21 cellular contexts compared by ENCODE assay signal in genomic region chr7:92042056-92042737, GRCh38.
A peak's percentile ranks its signal among the peaks of the same experiment; 100 is the strongest.
DNase-seq lines count a peak whose midpoint lies in the region; ATAC-seq and TF ChIP-seq lines count a peak whose summit lies in the region.
"Had no signal": no experiment of that assay in that cellular context is flagged by ENCODE, and none has a peak within 500 bp of the region (broad histone marks: within the 10 kb centered on the region; RNA-seq: fewer than 3 reads in every experiment).

No MANE protein-coding gene starts in this region.

- intact Hi-C loops in cardiac septum (cut with DNase I) (loop anchor here (10.0 kb wide), 1 partner anchor 97 kb away; the partner anchor contains the start of gene AKAP9), colonic mucosa (cut with DNase I) (no loop called here), mucosa of descending colon (cut with DNase I, micrococcal nuclease) (no loop called here)
- intact Hi-C loops in activated CD4-positive, alpha-beta T cell treated with anti-CD3 and anti-CD28 coated beads, Interleukin-2, amount 10 ng/mL, durations not matched to agents 24 days and 14 days (cut with micrococcal nuclease): no loop called here

- no peaks in the 10 kb centered on the region for H3K27me3 ChIP-seq in cardiac muscle cell
- H3K27me3 ChIP-seq in colonic mucosa: no peaks in the 10 kb centered on the region
- H3K27me3 ChIP-seq: Peyer's patch, tibial artery had no signal

- TF ChIP-seq CTCF in cardiac muscle cell (IDR thresholded peaks at IDR 0.05; ENCODE audit: low read depth, low read length) (no peak), colonic mucosa (IDR thresholded peaks at IDR 0.05) (no peak), mucosa of descending colon (IDR thresholded peaks at IDR 0.05) (no peak)

- H3K9me3 Mint-ChIP-seq in activated CD4-positive, alpha-beta T cell treated with anti-CD3 and anti-CD28 coated beads, Interleukin-2, amount 10 ng/mL, durations not matched to agents 24 days and 14 days: no peaks in the 10 kb centered on the region
- H3K9me3 Mint-ChIP-seq in activated naive CD8-positive, alpha-beta T cell treated with anti-CD3 and anti-CD28 coated beads for 36 hours: no peaks in the 10 kb centered on the region
- H3K9me3 Mint-ChIP-seq: activated naive CD4-positive, alpha-beta T cell treated with anti-CD3 and anti-CD28 coated beads, Interleukin-2, amount 50 U/mL, for 72 hours; T-helper 2 cell treated with Interferon-gamma antibody and Interleukin-4, amounts not matched to agents 5 μg/mL and 100 μg/mL, for 36 hours had no signal

- peaks cover 41% of the 10 kb centered on the region for H3K36me3 ChIP-seq in cardiac muscle cell
- no peaks in the 10 kb centered on the region for H3K36me3 ChIP-seq in colonic mucosa
- H3K36me3 ChIP-seq in mucosa of descending colon (ENCODE audit: low read depth): no peaks in the 10 kb centered on the region

- peak overlapping the region; percentile 87 for H3K27ac ChIP-seq in cardiac muscle cell
- H3K27ac ChIP-seq in colonic mucosa: peak overlapping the region; percentile 58

- no peaks in the 10 kb centered on the region for H3K27me3 Mint-ChIP-seq in activated CD4-positive, alpha-beta T cell treated with anti-CD3 and anti-CD28 coated beads, Interleukin-2, amount 10 ng/mL, durations not matched to agents 24 days and 14 days
- H3K27me3 Mint-ChIP-seq in activated naive CD8-positive, alpha-beta T cell treated with anti-CD3 and anti-CD28 coated beads for 36 hours: no peaks in the 10 kb centered on the region

- H3K36me3 Mint-ChIP-seq in activated CD4-positive, alpha-beta T cell treated with anti-CD3 and anti-CD28 coated beads, Interleukin-2, amount 10 ng/mL, durations not matched to agents 24 days and 14 days (ENCODE audit: low read depth): peaks cover 26% of the 10 kb centered on the region
- H3K36me3 Mint-ChIP-seq in activated naive CD8-positive, alpha-beta T cell treated with anti-CD3 and anti-CD28 coated beads for 36 hours: peaks cover 1% of the 10 kb centered on the region
- H3K36me3 Mint-ChIP-seq: activated naive CD4-positive, alpha-beta T cell treated with anti-CD3 and anti-CD28 coated beads, Interleukin-2, amount 50 U/mL, for 72 hours had no signal

- ATAC-seq in mucosa of descending colon: peak; percentile 98
- ATAC-seq in GM21528 (IDR thresholded peaks at IDR 0.05; ENCODE audit: low FRiP score, unreplicated experiment): no peak
- ATAC-seq: activated naive CD4-positive, alpha-beta T cell treated with anti-CD3 and anti-CD28 coated beads, Interleukin-2, amount 50 U/mL, for 72 hours had no signal

- H3K4me1 Mint-ChIP-seq in activated CD4-positive, alpha-beta T cell treated with anti-CD3 and anti-CD28 coated beads, Interleukin-2, amount 10 ng/mL, durations not matched to agents 24 days and 14 days: no peaks in the 10 kb centered on the region
- H3K4me1 Mint-ChIP-seq in activated naive CD8-positive, alpha-beta T cell treated with anti-CD3 and anti-CD28 coated beads for 36 hours: no peaks in the 10 kb centered on the region

- H3K4me1 ChIP-seq in cardiac muscle cell (ENCODE audit: low read depth) (peaks cover 47% of the 10 kb centered on the region), colonic mucosa (no peaks in the 10 kb centered on the region), mucosa of descending colon (ENCODE audit: low read depth) (no peaks in the 10 kb centered on the region)
- H3K4me1 ChIP-seq: HAP-1, Peyer's patch had no signal

- H3K27ac Mint-ChIP-seq in activated CD4-positive, alpha-beta T cell treated with anti-CD3 and anti-CD28 coated beads, Interleukin-2, amount 10 ng/mL, durations not matched to agents 24 days and 14 days: no peak overlapping the region
- H3K27ac Mint-ChIP-seq in activated naive CD8-positive, alpha-beta T cell treated with anti-CD3 and anti-CD28 coated beads for 36 hours: no peak overlapping the region
- H3K27ac Mint-ChIP-seq: activated naive CD4-positive, alpha-beta T cell treated with anti-CD3 and anti-CD28 coated beads, Interleukin-2, amount 50 U/mL, for 72 hours; T-helper 2 cell treated with Interferon-gamma antibody and Interleukin-4, amounts not matched to agents 5 μg/mL and 100 μg/mL, for 36 hours had no signal

- no peak for DNase-seq in cardiac muscle cell (ENCODE audit: low read depth in 1 of 2, low spot score in 1 of 2)
- DNase-seq in cardiac septum (ENCODE audit: low spot score): no peak
- peak; percentile 82 for DNase-seq in colonic mucosa
- DNase-seq in mucosa of descending colon: peak in 2 of 3 donors; percentile 36 to 86
- DNase-seq in activated CD4-positive, alpha-beta T cell treated with anti-CD3 and anti-CD28 coated beads, Interleukin-2, amount 10 ng/mL, durations not matched to agents 24 days and 14 days: no peak
- DNase-seq in activated naive CD8-positive, alpha-beta T cell treated with anti-CD3 and anti-CD28 coated beads for 36 hours: no peak
- DNase-seq in OCI-M2 (lab: John Stamatoyannopoulos, UW; ENCODE audit: unreplicated experiment): no peak
- DNase-seq: activated CD4-positive, CD25-positive, alpha-beta regulatory T cell; activated T-cell treated with anti-CD3 and anti-CD28 coated beads, Interleukin-2, amount 50 U/mL, for 48 hours; cortex of kidney; midbrain; NCI-H1417 treated with DMSO at 0.1 percent for 48 hours; NCI-H748 treated with DMSO at 0.1 percent for 48 hours; retina; stimulated activated naive CD4-positive, alpha-beta T cell treated with Interleukin-2 at 50 U/mL for 16 hours; tibial artery had no signal

- no peak overlapping the region for H3K4me3 Mint-ChIP-seq in activated CD4-positive, alpha-beta T cell treated with anti-CD3 and anti-CD28 coated beads, Interleukin-2, amount 10 ng/mL, durations not matched to agents 24 days and 14 days
- H3K4me3 Mint-ChIP-seq in activated naive CD8-positive, alpha-beta T cell treated with anti-CD3 and anti-CD28 coated beads for 36 hours: no peak overlapping the region
- H3K4me3 Mint-ChIP-seq: T-helper 2 cell treated with Interferon-gamma antibody and Interleukin-4, amounts not matched to agents 5 μg/mL and 100 μg/mL, for 36 hours had no signal

- peak overlapping the region in 1 of 2 donors; percentile 29 for H3K9ac ChIP-seq in colonic mucosa (ENCODE audit: low read depth in 2 of 2, low read length in 2 of 2)

- H3K9me3 ChIP-seq in cardiac muscle cell (ENCODE audit: low read depth) (no peaks in the 10 kb centered on the region), colonic mucosa (no peaks in the 10 kb centered on the region), mucosa of descending colon (no peaks in the 10 kb centered on the region)
- H3K9me3 ChIP-seq: HAP-1, Peyer's patch, tibial artery had no signal

- no peak overlapping the region for H3K4me3 ChIP-seq in cardiac muscle cell
- no peak overlapping the region for H3K4me3 ChIP-seq in colonic mucosa
- no peak overlapping the region for H3K4me3 ChIP-seq in mucosa of descending colon
- H3K4me3 ChIP-seq: HAP-1, tibial artery had no signal

Comparison
In these comparisons a context has a peak if more than half of its experiments do, and no peak if none do; other contexts are left out.
1. DNase-seq: peak in colonic mucosa (single experiment) and mucosa of descending colon (2 of 3); none in cardiac muscle cell (0 of 2), cardiac septum (single experiment), activated CD4-positive, alpha-beta T cell treated with anti-CD3 and anti-CD28 coated beads, Interleukin-2, amount 10 ng/mL, durations not matched to agents 24 days and 14 days (single experiment), activated naive CD8-positive, alpha-beta T cell treated with anti-CD3 and anti-CD28 coated beads for 36 hours (single experiment) and OCI-M2 (single experiment).